ENCODE assay signal across 1 cellular context in the genomic region with DNA sequence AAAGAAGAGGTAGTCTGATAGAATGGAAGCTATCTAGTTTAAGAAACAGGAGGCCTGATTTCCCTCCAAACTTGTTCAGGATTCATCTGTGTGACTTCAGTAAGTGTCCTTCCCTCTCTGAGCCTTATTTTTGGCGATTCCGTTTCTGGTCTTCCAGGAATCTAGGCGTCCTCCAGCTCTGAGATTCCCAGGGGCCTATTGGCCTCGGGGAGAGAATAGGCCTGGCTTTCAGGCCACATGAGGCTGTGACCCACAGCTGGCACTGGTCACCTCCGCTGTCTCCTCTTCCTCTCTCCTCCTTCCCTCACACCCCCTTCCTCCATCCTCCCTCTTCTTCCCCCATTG.
TF ChIP-seq lines count a peak whose summit lies in the region.

No MANE protein-coding gene starts in this region.

TF ChIP-seq in SK-N-SH treated with all-trans-retinoic acid at 6 μM for 48 hours, 23 proteins besides CTCF, POLR2A, EP300 and RAD21 (continued from another document):
- TF ChIP-seq, protein P1, sequence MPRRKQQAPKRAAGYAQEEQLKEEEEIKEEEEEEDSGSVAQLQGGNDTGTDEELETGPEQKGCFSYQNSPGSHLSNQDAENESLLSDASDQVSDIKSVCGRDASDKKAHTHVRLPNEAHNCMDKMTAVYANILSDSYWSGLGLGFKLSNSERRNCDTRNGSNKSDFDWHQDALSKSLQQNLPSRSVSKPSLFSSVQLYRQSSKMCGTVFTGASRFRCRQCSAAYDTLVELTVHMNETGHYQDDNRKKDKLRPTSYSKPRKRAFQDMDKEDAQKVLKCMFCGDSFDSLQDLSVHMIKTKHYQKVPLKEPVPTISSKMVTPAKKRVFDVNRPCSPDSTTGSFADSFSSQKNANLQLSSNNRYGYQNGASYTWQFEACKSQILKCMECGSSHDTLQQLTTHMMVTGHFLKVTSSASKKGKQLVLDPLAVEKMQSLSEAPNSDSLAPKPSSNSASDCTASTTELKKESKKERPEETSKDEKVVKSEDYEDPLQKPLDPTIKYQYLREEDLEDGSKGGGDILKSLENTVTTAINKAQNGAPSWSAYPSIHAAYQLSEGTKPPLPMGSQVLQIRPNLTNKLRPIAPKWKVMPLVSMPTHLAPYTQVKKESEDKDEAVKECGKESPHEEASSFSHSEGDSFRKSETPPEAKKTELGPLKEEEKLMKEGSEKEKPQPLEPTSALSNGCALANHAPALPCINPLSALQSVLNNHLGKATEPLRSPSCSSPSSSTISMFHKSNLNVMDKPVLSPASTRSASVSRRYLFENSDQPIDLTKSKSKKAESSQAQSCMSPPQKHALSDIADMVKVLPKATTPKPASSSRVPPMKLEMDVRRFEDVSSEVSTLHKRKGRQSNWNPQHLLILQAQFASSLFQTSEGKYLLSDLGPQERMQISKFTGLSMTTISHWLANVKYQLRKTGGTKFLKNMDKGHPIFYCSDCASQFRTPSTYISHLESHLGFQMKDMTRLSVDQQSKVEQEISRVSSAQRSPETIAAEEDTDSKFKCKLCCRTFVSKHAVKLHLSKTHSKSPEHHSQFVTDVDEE (CRISPR knock-in tag; IDR thresholded peaks at IDR 0.05) = no peak
- TF ChIP-seq PPARA (CRISPR knock-in tag; IDR thresholded peaks at IDR 0.05; ENCODE audit: borderline replicate concordance) = no peak
- no peak for TF ChIP-seq ZNF70 (CRISPR knock-in tag; IDR thresholded peaks at IDR 0.05)
- no peak for TF ChIP-seq ESRRG (CRISPR knock-in tag; IDR thresholded peaks at IDR 0.05)
- no peak for TF ChIP-seq OSR1 (CRISPR knock-in tag; IDR thresholded peaks at IDR 0.05)
- TF ChIP-seq, protein P2, sequence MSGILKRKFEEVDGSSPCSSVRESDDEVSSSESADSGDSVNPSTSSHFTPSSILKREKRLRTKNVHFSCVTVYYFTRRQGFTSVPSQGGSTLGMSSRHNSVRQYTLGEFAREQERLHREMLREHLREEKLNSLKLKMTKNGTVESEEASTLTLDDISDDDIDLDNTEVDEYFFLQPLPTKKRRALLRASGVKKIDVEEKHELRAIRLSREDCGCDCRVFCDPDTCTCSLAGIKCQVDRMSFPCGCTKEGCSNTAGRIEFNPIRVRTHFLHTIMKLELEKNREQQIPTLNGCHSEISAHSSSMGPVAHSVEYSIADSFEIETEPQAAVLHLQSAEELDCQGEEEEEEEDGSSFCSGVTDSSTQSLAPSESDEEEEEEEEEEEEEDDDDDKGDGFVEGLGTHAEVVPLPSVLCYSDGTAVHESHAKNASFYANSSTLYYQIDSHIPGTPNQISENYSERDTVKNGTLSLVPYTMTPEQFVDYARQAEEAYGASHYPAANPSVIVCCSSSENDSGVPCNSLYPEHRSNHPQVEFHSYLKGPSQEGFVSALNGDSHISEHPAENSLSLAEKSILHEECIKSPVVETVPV (CRISPR knock-in tag; IDR thresholded peaks at IDR 0.05) = no peak
- TF ChIP-seq ARNTL (CRISPR knock-in tag; IDR thresholded peaks at IDR 0.05; ENCODE audit: borderline replicate concordance, low read depth) = no peak
- TF ChIP-seq GLIS3 (CRISPR knock-in tag; IDR thresholded peaks at IDR 0.05) = no peak
- TF ChIP-seq TCF4 (CRISPR knock-in tag; IDR thresholded peaks at IDR 0.05; ENCODE audit: borderline replicate concordance) = no peak
